12 cellular contexts compared by ENCODE assay signal in genomic region chr4:182758288-182758687, GRCh38.
A peak's percentile ranks its signal among the peaks of the same experiment; 100 is the strongest.
DNase-seq lines count a peak whose midpoint lies in the region; ATAC-seq and TF ChIP-seq lines count a peak whose summit lies in the region.
"Had no signal": no experiment of that assay in that cellular context is flagged by ENCODE, and none has a peak within 500 bp of the region (broad histone marks: within the 10 kb centered on the region; RNA-seq: fewer than 3 reads in every experiment).

No MANE protein-coding gene starts in this region.

- TF ChIP-seq POLR2A in lower leg skin (IDR thresholded peaks at IDR 0.05): no peak
- no peak for TF ChIP-seq POLR2A in upper lobe of left lung (IDR thresholded peaks at IDR 0.05)

- peak; percentile 46 for DNase-seq in SK-N-DZ (ENCODE audit: low spot score)
- no peak for DNase-seq in lower leg skin (ENCODE audit: low spot score in 2 of 2)
- DNase-seq in neuronal stem cell (ENCODE audit: low spot score): peak; percentile 37
- DNase-seq in pons (ENCODE audit: low spot score): no peak
- no peak for DNase-seq in HEK293T (ENCODE audit: extremely low spot score)
- DNase-seq in upper lobe of left lung: no peak
- DNase-seq: CD8-positive, alpha-beta T cell; COR-L47; DMS153; DMS79 treated with DMSO at 0.1 percent for 48 hours; EL; GF-D8 had no signal

- TF ChIP-seq CTCF in lower leg skin (IDR thresholded peaks at IDR 0.05): no peak
- TF ChIP-seq CTCF in upper lobe of left lung (IDR thresholded peaks at IDR 0.05): no peak

- H4K91ac ChIP-seq in neuronal stem cell (ENCODE audit: low read depth, low read length, poor library complexity): no peak overlapping the region

- H3K4me1 ChIP-seq in neuronal stem cell (ENCODE audit: control insufficient read depth in 2 of 2, insufficient read depth in 1 of 2, low read depth in 1 of 2, low read length in 2 of 2): peaks cover 5 to 17% of the 10 kb centered on the region in 2 donors
- no peaks in the 10 kb centered on the region for H3K4me1 ChIP-seq in upper lobe of left lung

- H3K9me3 ChIP-seq in neuronal stem cell (replicated peaks in 1 of 2; ENCODE audit: control insufficient read depth in 2 of 2, insufficient read depth in 1 of 2, low read depth in 1 of 2, low read length in 2 of 2): peaks cover 2 to 20% of the 10 kb centered on the region in 2 donors
- H3K9me3 ChIP-seq in upper lobe of left lung: no peaks in the 10 kb centered on the region

- no peak overlapping the region for H4K8ac ChIP-seq in neuronal stem cell (ENCODE audit: low read depth, low read length)

- 86 to 92% methylated on average over 11 of the region's 11 CpGs for WGBS in lower leg skin, 2 donors
- WGBS in neuronal stem cell (ENCODE audit: extremely low coverage in 2 of 2, insufficient read length in 2 of 2, insufficient replicate concordance in 1 of 2), 2 donors: no CpG with 5 or more reads among the region's 11 CpGs
- 66 to 81% methylated on average over 6 to 11 of the region's 11 CpGs for WGBS in upper lobe of left lung, 2 donors

- no peak overlapping the region for H2BK15ac ChIP-seq in neuronal stem cell (ENCODE audit: low read length)

- no peak overlapping the region for H2AK5ac ChIP-seq in neuronal stem cell (ENCODE audit: low read depth, low read length)

- peak overlapping the region; percentile 32 for H2AFZ ChIP-seq in neuronal stem cell (ENCODE audit: low read length)

- H3K18ac ChIP-seq in neuronal stem cell (ENCODE audit: low read length): no peak overlapping the region

- CTCF ChIA-PET in HEK293T (lab: Yijun Ruan, JAX): interaction anchor here (1.0 kb wide), 1 partner anchor 11 kb away, joined by 4 read pairs; no protein-coding TSS in a partner anchor

- no peak overlapping the region for H3K4ac ChIP-seq in neuronal stem cell (ENCODE audit: low read length)

- H3K9ac ChIP-seq in neuronal stem cell (ENCODE audit: low read depth, low read length, poor library complexity): no peak overlapping the region

- H3K36me3 ChIP-seq in neuronal stem cell (replicated peaks in 1 of 2; ENCODE audit: control insufficient read depth in 2 of 2, insufficient read depth in 2 of 2, low read length in 2 of 2) (peaks cover 10 to 38% of the 10 kb centered on the region in 2 donors), upper lobe of left lung (no peaks in the 10 kb centered on the region)

- H3K27ac ChIP-seq in neuronal stem cell (replicated peaks; ENCODE audit: low read length) (no peak overlapping the region), upper lobe of left lung (no peak overlapping the region)

- no peaks in the 10 kb centered on the region for H3K27me3 ChIP-seq in neuronal stem cell (ENCODE audit: control insufficient read depth in 3 of 3, insufficient read depth in 3 of 3, low read depth in 1 of 3, low read length in 3 of 3)
- no peaks in the 10 kb centered on the region for H3K27me3 ChIP-seq in upper lobe of left lung

- no peak overlapping the region for H3K23ac ChIP-seq in neuronal stem cell (ENCODE audit: low read depth, low read length, poor library complexity)

- no peak overlapping the region for H2BK5ac ChIP-seq in neuronal stem cell (ENCODE audit: low read length)

- no peak for TF ChIP-seq EP300 in upper lobe of left lung (IDR thresholded peaks at IDR 0.05)

- no peak overlapping the region for H3K14ac ChIP-seq in neuronal stem cell (ENCODE audit: low read length)

- H3K4me2 ChIP-seq in neuronal stem cell (ENCODE audit: insufficient read depth, low read length, poor library complexity, severe bottlenecking): peak overlapping the region; percentile 19

- no peak overlapping the region for H2BK120ac ChIP-seq in neuronal stem cell (ENCODE audit: low read depth, low read length)

- no peak for ATAC-seq in upper lobe of left lung (ENCODE audit: low FRiP score in 2 of 2)
- ATAC-seq: CD8-positive, alpha-beta T cell had no signal

- POLR2A ChIA-PET in HEK293T (lab: Yijun Ruan, JAX): no interaction called here

- intact Hi-C loops in lower leg skin (cut with DNase I; ENCODE audit: low total_unique reads): no loop called here

- H3K79me1 ChIP-seq in neuronal stem cell (ENCODE audit: low read depth, low read length): no peaks in the 10 kb centered on the region

- H3K4me3 ChIP-seq in lower leg skin (ENCODE audit: low read depth, poor library complexity, severe bottlenecking) (peak overlapping the region; percentile 1), neuronal stem cell (ENCODE audit: low read length in 2 of 2) (peak overlapping the region in 1 of 2 donors; percentile 10), upper lobe of left lung (no peak overlapping the region)

- H2BK12ac ChIP-seq in neuronal stem cell (ENCODE audit: low read length): no peak overlapping the region

TF ChIP-seq in HEK293T, 16 proteins besides CTCF, POLR2A, EP300 and RAD21:
- TF ChIP-seq FOXM1 (IDR thresholded peaks at IDR 0.05; ENCODE audit: borderline replicate concordance) (no peak), FOXK2 (IDR thresholded peaks at IDR 0.05) (no peak), L3MBTL2 (conservative IDR thresholded peaks at IDR 0.05) (no peak), SP1 (IDR thresholded peaks at IDR 0.05) (no peak), FOXA1 (IDR thresholded peaks at IDR 0.05) (no peak), SUZ12 (IDR thresholded peaks at IDR 0.05) (no peak), ELF4 (IDR thresholded peaks at IDR 0.05) (no peak), CTBP1 (IDR thresholded peaks at IDR 0.05; ENCODE audit: borderline replicate concordance) (no peak), HDGF (IDR thresholded peaks at IDR 0.05; ENCODE audit: borderline replicate concordance) (no peak), LEF1 (IDR thresholded peaks at IDR 0.05; ENCODE audit: borderline replicate concordance) (no peak), BHLHE40 (IDR thresholded peaks at IDR 0.05; ENCODE audit: borderline replicate concordance) (no peak), ARNT (IDR thresholded peaks at IDR 0.05) (no peak), NFRKB (IDR thresholded peaks at IDR 0.05) (no peak)

Comparison
In these comparisons a context has a peak if more than half of its experiments do, and no peak if none do; other contexts are left out.
1. DNase-seq: peak in SK-N-DZ (single experiment) and neuronal stem cell (single experiment); none in lower leg skin (0 of 2), pons (single experiment), HEK293T (single experiment) and upper lobe of left lung (0 of 2).